Comparison of ENCODE assay signal across 8 cellular contexts in the genomic region with DNA sequence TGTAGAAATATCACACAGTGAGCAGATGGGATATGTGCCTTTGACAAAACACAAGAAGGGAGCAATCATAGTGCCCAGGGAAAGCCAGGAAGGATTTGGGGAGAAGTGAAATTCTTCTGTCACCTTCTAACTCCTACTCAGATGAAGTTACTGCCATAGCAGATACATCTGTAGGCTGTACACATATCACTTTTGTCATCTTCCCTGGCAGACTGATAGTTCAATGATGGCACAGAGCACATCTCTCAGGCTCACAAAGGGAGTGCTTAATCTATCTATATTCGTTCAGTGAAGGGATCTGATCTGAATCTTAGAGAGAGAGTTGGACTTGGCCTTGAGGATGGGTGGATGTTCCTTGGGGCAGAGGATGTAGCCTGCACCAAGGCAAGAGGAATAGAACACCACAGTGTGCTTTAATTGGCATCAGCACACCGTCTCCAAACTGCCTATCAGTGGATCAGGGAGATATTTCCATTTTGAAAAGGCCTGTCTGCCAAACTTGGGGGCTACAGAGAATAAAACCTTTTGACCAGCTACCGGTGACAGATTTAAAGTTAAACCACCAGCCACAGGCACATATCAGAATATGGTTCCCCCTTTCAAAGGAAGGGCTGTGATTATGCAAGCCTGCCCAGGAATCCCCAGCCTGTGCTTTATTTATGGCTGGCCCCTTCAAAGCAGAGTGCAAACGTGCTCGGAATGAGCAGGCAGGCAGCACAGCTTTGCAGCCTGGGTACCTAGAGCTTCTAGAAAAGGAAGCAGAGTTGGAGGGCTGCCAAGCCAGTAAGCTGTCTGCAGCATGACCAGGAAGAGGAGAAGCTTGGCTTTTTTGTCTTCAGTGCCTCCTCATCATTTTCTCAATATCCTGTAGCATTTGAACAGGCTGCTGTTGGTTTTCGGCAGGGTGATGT.
DNase-seq lines count a peak whose midpoint lies in the region; ATAC-seq, FAIRE-seq and TF ChIP-seq lines count a peak whose summit lies in the region.

No MANE protein-coding gene starts in this region.

- intact Hi-C loops in Caco-2 (cut with micrococcal nuclease; ENCODE audit: unreplicated experiment), result no loop called here

- H3K9ac ChIP-seq in astrocyte (ENCODE audit: low read length), result no peak overlapping the region

- H3K4me1 ChIP-seq in astrocyte (ENCODE audit: insufficient read depth, low read length) (no peaks in the 10 kb centered on the region), Caco-2 (no peaks in the 10 kb centered on the region)

- H3K27ac Mint-ChIP-seq in astrocyte (ENCODE audit: unreplicated experiment) (no peak overlapping the region), Caco-2 (ENCODE audit: unreplicated experiment) (no peak overlapping the region)

- no peaks in the 10 kb centered on the region for H3K36me3 ChIP-seq in astrocyte (ENCODE audit: insufficient read depth, low read length)
- no peaks in the 10 kb centered on the region for H3K36me3 ChIP-seq in Caco-2 (ENCODE audit: control insufficient read depth, insufficient read depth, low read length)

- H3K27me3 ChIP-seq in astrocyte (ENCODE audit: insufficient read depth, low read length), result no peaks in the 10 kb centered on the region
- no peaks in the 10 kb centered on the region for H3K27me3 ChIP-seq in Caco-2 (replicated peaks; ENCODE audit: control insufficient read depth, insufficient read depth, low read length)

- H4K20me1 ChIP-seq in astrocyte (ENCODE audit: insufficient read depth, low read length), result no peaks in the 10 kb centered on the region

- DNase-seq in AG09309 (ENCODE audit: low read depth), result peak; percentile 13
- peak; percentile 9 for DNase-seq in HK-2 (ENCODE audit: unreplicated experiment)
- DNase-seq in T-helper 1 cell, result peak; percentile 37 to 83 (median 64)
- peak; percentile 55 for DNase-seq in astrocyte (ENCODE audit: low read depth)
- DNase-seq in midbrain (lab: John Stamatoyannopoulos, UW), result peak; percentile 66
- peak; percentile 32 to 43 for DNase-seq in stimulated activated CD8-positive, alpha-beta memory T cell treated with anti-CD3 and anti-CD28 coated beads, Interleukin-4, amount 100 ng/mL, for 4 hours (ENCODE audit: low read depth in 2 of 2, low spot score in 1 of 2)
- DNase-seq in Caco-2, result no peak

- no peak overlapping the region for H3K4me3 ChIP-seq in AG09309 (ENCODE audit: control insufficient read depth, low read depth, low read length)
- H3K4me3 ChIP-seq in astrocyte (ENCODE audit: insufficient read depth, low read depth, low read length), result no peak overlapping the region
- no peak overlapping the region for H3K4me3 ChIP-seq in Caco-2 (ENCODE audit: low read depth, low read length)

- ATAC-seq in GM19328 (IDR thresholded peaks at IDR 0.05; ENCODE audit: unreplicated experiment), result peak; percentile 49

- no peak for FAIRE-seq in astrocyte (lab: Jason Lieb, UNC)

- POLR2A ChIA-PET in Caco-2 (lab: Charles Lee), result no interaction called here

- H3K27ac ChIP-seq in astrocyte (ENCODE audit: low read depth, low read length), result no peak overlapping the region

- H3K9me3 Mint-ChIP-seq in astrocyte (ENCODE audit: unreplicated experiment) (peaks cover 5% of the 10 kb centered on the region), Caco-2 (ENCODE audit: unreplicated experiment) (peaks cover 3% of the 10 kb centered on the region)

- H3K4me1 Mint-ChIP-seq in astrocyte (ENCODE audit: low read depth, unreplicated experiment) (peaks cover 11% of the 10 kb centered on the region), Caco-2 (ENCODE audit: low read depth, unreplicated experiment) (no peaks in the 10 kb centered on the region)

- no TSS peak for BruUV-seq in Caco-2 (replicated peaks; lab: Mats Ljungman, UMichigan)

- peaks cover 4% of the 10 kb centered on the region for H3K36me3 Mint-ChIP-seq in astrocyte (ENCODE audit: low read depth, unreplicated experiment)
- H3K36me3 Mint-ChIP-seq in Caco-2 (ENCODE audit: insufficient read depth, unreplicated experiment), result no peaks in the 10 kb centered on the region

- no peak overlapping the region for H3K4me3 Mint-ChIP-seq in astrocyte (ENCODE audit: unreplicated experiment)
- H3K4me3 Mint-ChIP-seq in Caco-2 (ENCODE audit: unreplicated experiment), result no peak overlapping the region

- no peaks in the 10 kb centered on the region for H3K79me2 ChIP-seq in astrocyte (ENCODE audit: insufficient read depth, low read length)

- CTCF ChIA-PET in Caco-2 (lab: Charles Lee), result no interaction called here

- TF ChIP-seq CTCF in AG09309 (IDR thresholded peaks at IDR 0.05; ENCODE audit: control insufficient read depth, insufficient read depth, low read depth, low read length, missing control alignments) (no peak), astrocyte (IDR thresholded peaks at IDR 0.05; ENCODE audit: insufficient read depth, low read depth, low read length) (no peak), Caco-2 (IDR thresholded peaks at IDR 0.05; ENCODE audit: insufficient read depth in 1 of 2, low read depth in 1 of 2, low read length in 1 of 2, severe bottlenecking in 1 of 2, unreplicated experiment in 1 of 2) (no peak)

- H2AFZ ChIP-seq in astrocyte (ENCODE audit: low read depth, low read length), result no peak overlapping the region

- no peaks in the 10 kb centered on the region for H3K27me3 Mint-ChIP-seq in astrocyte (ENCODE audit: low read depth, unreplicated experiment)
- no peaks in the 10 kb centered on the region for H3K27me3 Mint-ChIP-seq in Caco-2 (ENCODE audit: insufficient read depth, unreplicated experiment)

- no peak overlapping the region for H3K4me2 ChIP-seq in astrocyte (ENCODE audit: low read length)

- H3K9me3 ChIP-seq in astrocyte (ENCODE audit: insufficient read depth, low read depth, low read length) (no peaks in the 10 kb centered on the region), Caco-2 (peaks cover 8% of the 10 kb centered on the region)

Comparison
In these comparisons a context has a peak if more than half of its experiments do, and no peak if none do; other contexts are left out.
1. DNase-seq: peak in AG09309 (single experiment), HK-2 (single experiment), T-helper 1 cell (5 of 5), astrocyte (single experiment), midbrain (single experiment) and stimulated activated CD8-positive, alpha-beta memory T cell treated with anti-CD3 and anti-CD28 coated beads, Interleukin-4, amount 100 ng/mL, for 4 hours (2 of 2); none in Caco-2 (0 of 2).